ENCODE assay signal across 1 cellular context in the genomic region with DNA sequence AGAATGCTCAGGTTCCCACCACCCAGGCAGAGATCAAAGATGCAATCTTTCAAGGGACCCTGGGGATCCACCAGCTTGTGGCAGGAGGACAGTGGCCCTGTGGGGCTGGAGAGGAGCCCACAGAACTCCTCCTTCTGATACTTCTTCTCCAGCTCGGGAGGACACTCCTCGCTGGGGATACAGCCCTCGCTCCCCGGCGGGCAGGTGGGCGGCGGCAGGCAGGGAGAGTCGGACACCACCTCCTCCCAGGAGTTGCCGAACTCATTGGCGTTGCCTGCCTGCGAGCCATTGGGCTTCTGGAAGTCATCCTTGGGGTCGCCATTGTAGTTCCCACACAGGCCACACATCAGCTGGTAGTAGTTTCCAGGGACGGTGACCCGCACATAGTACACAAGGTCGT. TPM values are rescaled to one million over a fixed set of nuclear protein-coding genes. Genes with fewer than 3 reads are reported as not detected.
"Had no signal": no experiment of that assay in that cellular context is flagged by ENCODE, and none has a peak within 500 bp of the region (broad histone marks: within the 10 kb centered on the region; RNA-seq: fewer than 3 reads in every experiment).

No MANE protein-coding gene starts in this region.

RNA-seq across cellular contexts. Expression of a gene that starts 32.1 kb away (rescaled TPM):
- polyA plus RNA-seq: cardiac muscle cell had no signal
